In the genomic region with DNA sequence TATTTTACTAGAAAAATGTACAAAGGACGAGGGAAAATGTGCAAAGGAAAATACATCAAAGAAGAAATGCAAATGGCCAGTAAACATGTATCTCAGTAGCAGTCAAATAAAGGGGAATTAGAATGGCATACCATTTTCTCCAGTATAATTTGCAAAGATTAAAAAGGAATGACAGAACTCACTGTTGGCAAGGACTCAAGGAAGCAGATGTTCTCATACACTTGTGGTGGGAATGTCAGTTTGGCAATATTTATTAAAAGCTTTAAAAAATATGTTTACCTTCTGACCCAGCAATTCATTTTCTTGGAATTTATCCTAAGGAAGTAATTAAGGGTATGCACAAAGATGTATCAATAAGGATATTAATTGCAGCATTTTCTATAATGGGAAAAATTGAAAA, we compare ENCODE assay signal across 27 cellular contexts. TPM values are rescaled to one million over a fixed set of nuclear protein-coding genes. Genes with fewer than 3 reads are reported as not detected.
DNase-seq lines count a peak whose midpoint lies in the region; ATAC-seq, FAIRE-seq and TF ChIP-seq lines count a peak whose summit lies in the region.
"Had no signal": no experiment of that assay in that cellular context is flagged by ENCODE, and none has a peak within 500 bp of the region (broad histone marks: within the 10 kb centered on the region; RNA-seq: fewer than 3 reads in every experiment).

No MANE protein-coding gene starts in this region.

- H3K27me3 ChIP-seq in endothelial cell of umbilical vein (ENCODE audit: control insufficient read depth in 2 of 2, insufficient read depth in 2 of 2, low read length in 2 of 2) (no peaks in the 10 kb centered on the region), body of pancreas (no peaks in the 10 kb centered on the region)
- H3K27me3 ChIP-seq: gastrocnemius medialis, SJCRH30 had no signal

- H3K36me3 ChIP-seq in endothelial cell of umbilical vein (ENCODE audit: control insufficient read depth in 2 of 2, extremely low read depth in 1 of 2, insufficient read depth in 2 of 2, low read length in 2 of 2), result no peaks in the 10 kb centered on the region
- H3K36me3 ChIP-seq in body of pancreas (replicated peaks in 1 of 2; ENCODE audit: insufficient read depth in 1 of 2, low read depth in 2 of 2), result no peaks in the 10 kb centered on the region
- H3K36me3 ChIP-seq: gastrocnemius medialis, tibial nerve had no signal

- WGBS in body of pancreas, 2 donors, result 60 to 75% methylated on average over 1 of the region's 1 CpG

- no TSS peak for BruUV-seq in endothelial cell of umbilical vein (replicated peaks; lab: Mats Ljungman, UMichigan)

- no peak for ATAC-seq in body of pancreas
- ATAC-seq: gastrocnemius medialis, GM23338 had no signal

- FAIRE-seq in endothelial cell of umbilical vein (lab: Jason Lieb, UNC), result peak; percentile 55
- FAIRE-seq: bronchial epithelial cell had no signal

- H3K9me3 ChIP-seq in endothelial cell of umbilical vein (replicated peaks; ENCODE audit: control insufficient read depth, insufficient read depth, low read length) (no peaks in the 10 kb centered on the region), body of pancreas (no peaks in the 10 kb centered on the region)
- H3K9me3 ChIP-seq: BLaER1 treated with 17β-estradiol and CSF1 and Interleukin-3, amounts not matched to agents 10 nM and 100 nM; gastrocnemius medialis; SJCRH30; tibial nerve had no signal

- no peaks in the 10 kb centered on the region for H3K79me2 ChIP-seq in endothelial cell of umbilical vein (ENCODE audit: control insufficient read depth, insufficient read depth, low read length)

- no peak overlapping the region for H2AFZ ChIP-seq in endothelial cell of umbilical vein (ENCODE audit: low read depth, low read length)
- H2AFZ ChIP-seq: GM23338 had no signal

- CTCF ChIA-PET in endothelial cell of umbilical vein (lab: Charles Lee), result no interaction called here

- H3K4me2 ChIP-seq in endothelial cell of umbilical vein (ENCODE audit: insufficient read depth, low read length), result no peak overlapping the region
- H3K4me2 ChIP-seq: BLaER1 treated with 17β-estradiol and CSF1 and Interleukin-3, amounts not matched to agents 10 nM and 100 nM; GM23338 had no signal

- intact Hi-C loops in endothelial cell of umbilical vein (cut with micrococcal nuclease) (no loop called here), body of pancreas (cut with DNase I) (no loop called here)

- TF ChIP-seq CTCF in endothelial cell of umbilical vein (IDR thresholded peaks at IDR 0.05; ENCODE audit: extremely low read depth in 1 of 2, insufficient read depth in 1 of 2, low read depth in 1 of 2, low read length in 2 of 2), result no peak
- TF ChIP-seq CTCF in body of pancreas (IDR thresholded peaks at IDR 0.05), result no peak

- no peak for TF ChIP-seq POLR2A in endothelial cell of umbilical vein (IDR thresholded peaks at IDR 0.05; ENCODE audit: low read depth, low read length)
- no peak for TF ChIP-seq POLR2A in body of pancreas (IDR thresholded peaks at IDR 0.05)

- H3K4me3 ChIP-seq in endothelial cell of umbilical vein (replicated peaks in 1 of 3; ENCODE audit: insufficient read depth in 1 of 3, low read depth in 1 of 3, low read length in 3 of 3) (no peak overlapping the region), body of pancreas (no peak overlapping the region)
- H3K4me3 ChIP-seq: BLaER1 treated with 17β-estradiol and CSF1 and Interleukin-3, amounts not matched to agents 10 nM and 100 nM; coronary artery; gastrocnemius medialis; GM23338; SJCRH30; tibial nerve had no signal

- POLR2A ChIA-PET in endothelial cell of umbilical vein (lab: Charles Lee), result no interaction called here

- H3K9me1 ChIP-seq in endothelial cell of umbilical vein (replicated peaks; ENCODE audit: control insufficient read depth, extremely low read depth, insufficient read depth, low read length), result no peaks in the 10 kb centered on the region

- dilution Hi-C loops in endothelial cell of umbilical vein (cut with MboI; ENCODE audit: extremely low pct_ligation_motif_present, low sequenced_read_pairs), result no loop called here

- H4K20me1 ChIP-seq in endothelial cell of umbilical vein (replicated peaks; ENCODE audit: control insufficient read depth, extremely low read depth, insufficient read depth, low read length), result no peaks in the 10 kb centered on the region

- no peak overlapping the region for H3K27ac ChIP-seq in endothelial cell of umbilical vein (ENCODE audit: insufficient read depth, low read depth, low read length)
- H3K27ac ChIP-seq in body of pancreas, result no peak overlapping the region
- H3K27ac ChIP-seq: BLaER1 treated with 17β-estradiol and CSF1 and Interleukin-3, amounts not matched to agents 10 nM and 100 nM; coronary artery; gastrocnemius medialis; SJCRH30; tibial nerve had no signal

- H3K9ac ChIP-seq in endothelial cell of umbilical vein (replicated peaks; ENCODE audit: extremely low read depth, insufficient read depth, low read length), result no peak overlapping the region
- H3K9ac ChIP-seq: BLaER1 treated with 17β-estradiol and CSF1 and Interleukin-3, amounts not matched to agents 10 nM and 100 nM had no signal

- DNase-seq in GM03348 (ENCODE audit: low spot score), result peak; percentile 40
- DNase-seq in NCI-H446 treated with DMSO at 0.1 percent for 48 hours (lab: John Stamatoyannopoulos, UW), result peak; percentile 26
- DNase-seq in endothelial cell of umbilical vein (ENCODE audit: low read depth, low spot score), result peak; percentile 29
- DNase-seq in myocyte (ENCODE audit: low read depth), result peak; percentile 42
- no peak for DNase-seq in NCI-H774 (lab: John Stamatoyannopoulos, UW)
- DNase-seq in NCI-H146 treated with DMSO at 0.1 percent for 48 hours (lab: John Stamatoyannopoulos, UW; ENCODE audit: unreplicated experiment), result no peak
- no peak for DNase-seq in body of pancreas
- DNase-seq: activated CD4-positive, alpha-beta memory T cell treated with anti-CD3 and anti-CD28 coated beads, Interleukin-2, amount 10 ng/mL, durations not matched to agents 7 days and 5 days; activated CD8-positive, alpha-beta memory T cell treated with anti-CD3 and anti-CD28 coated beads, Interleukin-2, amount 50 U/mL, for 4 hours; activated naive CD4-positive, alpha-beta T cell treated with anti-CD3 and anti-CD28 coated beads, Interleukin-2, amount 50 U/mL, for 16 hours; effector memory CD4-positive, alpha-beta T cell; gastrocnemius medialis; GF-D8; NCI-H1417; NCI-H2081 treated with DMSO at 0.1 percent for 48 hours; NCI-H345; RPMI8226; SJCRH30; stimulated activated CD4-positive, alpha-beta T cell treated with anti-CD3 and anti-CD28 coated beads, Interleukin-15, amount 100 ng/mL, for 24 hours; stimulated activated CD4-positive, alpha-beta T cell treated with anti-CD3 and anti-CD28 coated beads, Interleukin-4, amount 100 ng/mL, for 4 hours; SW 1271; T-helper 9 cell had no signal

- H3K4me1 ChIP-seq in endothelial cell of umbilical vein (ENCODE audit: control insufficient read depth, extremely low read depth, insufficient read depth, low read length) (peaks cover 11% of the 10 kb centered on the region), body of pancreas (no peaks in the 10 kb centered on the region)

TF ChIP-seq in endothelial cell of umbilical vein, 7 proteins besides CTCF, POLR2A, EP300 and RAD21:
- TF ChIP-seq GATA2 (IDR thresholded peaks at IDR 0.05; ENCODE audit: insufficient read depth, insufficient read length, low read depth, low read length) (no peak), JUN (IDR thresholded peaks at IDR 0.05; ENCODE audit: borderline replicate concordance, insufficient read depth, insufficient read length, low read depth) (no peak), POLR2AphosphoS5 (IDR thresholded peaks at IDR 0.05; ENCODE audit: insufficient read depth, low read depth, low read length) (no peak), FOS (IDR thresholded peaks at IDR 0.05; ENCODE audit: borderline replicate concordance, insufficient read depth, low read length) (no peak), EZH2 (IDR thresholded peaks at IDR 0.05; ENCODE audit: borderline replicate concordance, low read depth, low read length, severe bottlenecking) (no peak), MYC (IDR thresholded peaks at IDR 0.05; ENCODE audit: low read depth, low read length) (no peak)
- TF ChIP-seq, protein P1, sequence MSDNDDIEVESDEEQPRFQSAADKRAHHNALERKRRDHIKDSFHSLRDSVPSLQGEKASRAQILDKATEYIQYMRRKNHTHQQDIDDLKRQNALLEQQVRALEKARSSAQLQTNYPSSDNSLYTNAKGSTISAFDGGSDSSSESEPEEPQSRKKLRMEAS (IDR thresholded peaks at IDR 0.05; ENCODE audit: insufficient read depth, insufficient read length), result no peak
TF ChIP-seq in endothelial cell of umbilical vein: peak in this region for 0.

RNA-seq across cellular contexts. Expression of a gene that starts 7.7 kb away (rescaled TPM):
- 12.9 TPM in 2 replicates for total RNA-seq in endothelial cell of umbilical vein
- 2.7 and 3.1 TPM in 2 replicates for polyA plus RNA-seq in endothelial cell of umbilical vein
- polyA plus RNA-seq in endothelial cell of umbilical vein (2011; cell fraction: cytosol; rRNA removed), result 1.7 and 1.8 TPM in 2 replicates
- 6.6 and 6.8 TPM in 2 replicates for polyA plus RNA-seq in endothelial cell of umbilical vein (2011; cell fraction: nucleus; rRNA removed)
- 5.8 and 6.2 TPM in 2 replicates for polyA plus RNA-seq in endothelial cell of umbilical vein (2012)
- polyA minus RNA-seq in endothelial cell of umbilical vein, result 21.9 and 24.1 TPM in 2 replicates
- 7.9 TPM for polyA minus RNA-seq in endothelial cell of umbilical vein (2011; cell fraction: cytosol; rRNA and poly(A)+ RNA removed)
- 13.4 and 19.4 TPM in 2 replicates for polyA minus RNA-seq in endothelial cell of umbilical vein (2011; cell fraction: nucleus; rRNA and poly(A)+ RNA removed)
- 41.9 and 55.1 TPM in 2 replicates for total RNA-seq in myocyte
- 7.4 TPM for polyA plus RNA-seq in myocyte (2012)
- 1 to 10 TPM; 2.0 to 5.2 TPM for total RNA-seq in body of pancreas

RNA-seq across cellular contexts. Expression of a gene that starts 50.8 kb away (rescaled TPM):
- total RNA-seq in endothelial cell of umbilical vein (2.3 and 3.0 TPM in 2 replicates), myocyte (0.99 and 1.4 TPM in 2 replicates), body of pancreas (1 to 10 TPM in 1 of 2 donors, under 1 TPM in 1; 0.99 to 1.3 TPM)
- 2.2 and 2.4 TPM in 2 replicates for polyA plus RNA-seq in endothelial cell of umbilical vein
- polyA plus RNA-seq in endothelial cell of umbilical vein (2011; cell fraction: cytosol; rRNA removed), result 2.6 and 2.8 TPM in 2 replicates
- polyA plus RNA-seq in endothelial cell of umbilical vein (2011; cell fraction: nucleus; rRNA removed), result 0.98 and 1.3 TPM in 2 replicates
- polyA plus RNA-seq in endothelial cell of umbilical vein (2012), result 2.9 and 3.3 TPM in 2 replicates
- 5.5 and 7.4 TPM in 2 replicates for polyA minus RNA-seq in endothelial cell of umbilical vein
- 0.31 TPM for polyA minus RNA-seq in endothelial cell of umbilical vein (2011; cell fraction: cytosol; rRNA and poly(A)+ RNA removed)
- polyA minus RNA-seq in endothelial cell of umbilical vein (2011; cell fraction: nucleus; rRNA and poly(A)+ RNA removed), result 1.7 and 2.7 TPM in 2 replicates
- 2.4 TPM for polyA plus RNA-seq in myocyte (2012)

Comparison
In these comparisons a context has a peak if more than half of its experiments do, and no peak if none do; other contexts are left out.
1. DNase-seq: peak in GM03348 (single experiment), NCI-H446 treated with DMSO at 0.1 percent for 48 hours (single experiment), endothelial cell of umbilical vein (single experiment) and myocyte (single experiment); none in NCI-H774 (single experiment), NCI-H146 treated with DMSO at 0.1 percent for 48 hours (single experiment) and body of pancreas (0 of 4).